Comparison of ENCODE assay signal across 35 cellular contexts in genomic region chr2:183623227-183623626, GRCh38.
DNase-seq lines count a peak whose midpoint lies in the region; ATAC-seq, FAIRE-seq and TF ChIP-seq lines count a peak whose summit lies in the region.
"Had no signal": no experiment of that assay in that cellular context is flagged by ENCODE, and none has a peak within 500 bp of the region (broad histone marks: within the 10 kb centered on the region; RNA-seq: fewer than 3 reads in every experiment).

No MANE protein-coding gene starts in this region.

- H3K4me3 ChIP-seq in HepG2 (replicated peaks in 1 of 3; ENCODE audit: insufficient read depth in 1 of 3, low read depth in 2 of 3, low read length in 3 of 3) (no peak overlapping the region), right lobe of liver (no peak overlapping the region), A549 (no peak overlapping the region), IMR-90 (ENCODE audit: insufficient read depth, low read depth, low read length) (no peak overlapping the region), K562 (no peak overlapping the region)
- H3K4me3 ChIP-seq: BLaER1; BLaER1 treated with 17β-estradiol and CSF1 and Interleukin-3, amounts not matched to agents 10 nM and 100 nM had no signal

- TF ChIP-seq RAD21 in HepG2 (CRISPR knock-in tag; IDR thresholded peaks at IDR 0.05) (no peak), A549 (conservative IDR thresholded peaks at IDR 0.05 in 1 of 2, IDR thresholded peaks at IDR 0.05 in 1 of 2) (no peak), IMR-90 (IDR thresholded peaks at IDR 0.05; ENCODE audit: low read length) (no peak), K562 (CRISPR knock-in tag; conservative IDR thresholded peaks at IDR 0.05 in 1 of 2, IDR thresholded peaks at IDR 0.05 in 1 of 2) (no peak)

- H3K4me3 Mint-ChIP-seq in natural killer cell = no peak overlapping the region
- H3K4me3 Mint-ChIP-seq: B cell; CD14-positive monocyte; CD4-positive, alpha-beta memory T cell; CD4-positive, alpha-beta T cell; CD8-positive, alpha-beta memory T cell; CD8-positive, alpha-beta T cell had no signal

- 0 out of 2 replicates have a peak, but pooled peaks cover 8% of the 10 kb centered on the region for H3K9me3 ChIP-seq in HepG2 (ENCODE audit: low read length)
- no peaks in the 10 kb centered on the region for H3K9me3 ChIP-seq in right lobe of liver
- no peaks in the 10 kb centered on the region for H3K9me3 ChIP-seq in A549
- peaks cover 11% of the 10 kb centered on the region for H3K9me3 ChIP-seq in IMR-90 (ENCODE audit: control insufficient read depth, insufficient read depth, low read length)
- H3K9me3 ChIP-seq in K562 (replicated peaks; ENCODE audit: control insufficient read depth, insufficient read depth, low read depth, low read length) = no peaks in the 10 kb centered on the region; the same call in 1 of the 2 replicates
- H3K9me3 ChIP-seq: BE2C, BLaER1, Caco-2 had no signal

- no peak for TF ChIP-seq POLR2A in HepG2 (IDR thresholded peaks at IDR 0.05; ENCODE audit: insufficient read depth in 1 of 2, low read depth in 2 of 2, low read length in 2 of 2)
- TF ChIP-seq POLR2A in right lobe of liver (IDR thresholded peaks at IDR 0.05) = no peak
- TF ChIP-seq POLR2A in A549 (IDR thresholded peaks at IDR 0.05; ENCODE audit: low read length) = no peak
- no peak for TF ChIP-seq POLR2A in IMR-90 (IDR thresholded peaks at IDR 0.05; ENCODE audit: low read depth, low read length)
- TF ChIP-seq POLR2A in K562 (conservative IDR thresholded peaks at IDR 0.05) = no peak

- no peaks in the 10 kb centered on the region for H3K4me1 Mint-ChIP-seq in natural killer cell
- H3K4me1 Mint-ChIP-seq: B cell; CD14-positive monocyte; CD4-positive, alpha-beta memory T cell; CD4-positive, CD25-positive, alpha-beta regulatory T cell; CD8-positive, alpha-beta memory T cell had no signal

- dilution Hi-C loops in IMR-90 (cut with HindIII; ENCODE audit: low sequenced_read_pairs, unreplicated experiment) = no loop called here

- no peak overlapping the region for H3K14ac ChIP-seq in IMR-90 (replicated peaks; ENCODE audit: low read depth, low read length)

- H2AFZ ChIP-seq in HepG2 (ENCODE audit: low read length) (no peak overlapping the region), IMR-90 (replicated peaks; ENCODE audit: low read length, poor library complexity) (no peak overlapping the region), K562 (ENCODE audit: low read depth, low read length) (no peak overlapping the region)

- H3K27me3 ChIP-seq in HepG2 (ENCODE audit: control insufficient read depth in 1 of 2, insufficient read depth in 2 of 2, low read length in 2 of 2) (no peaks in the 10 kb centered on the region), right lobe of liver (no peaks in the 10 kb centered on the region), IMR-90 (ENCODE audit: control insufficient read depth, insufficient read depth, low read length) (no peaks in the 10 kb centered on the region), K562 (ENCODE audit: control insufficient read depth in 2 of 2, insufficient read depth in 2 of 2, low read length in 2 of 2) (no peaks in the 10 kb centered on the region)
- H3K27me3 ChIP-seq: BE2C; BLaER1; BLaER1 treated with 17β-estradiol and CSF1 and Interleukin-3, amounts not matched to agents 10 nM and 100 nM had no signal

- H3K4me2 ChIP-seq in HepG2 (ENCODE audit: low read depth, low read length) (no peak overlapping the region), A549 (no peak overlapping the region), IMR-90 (ENCODE audit: low read depth, low read length) (no peak overlapping the region), K562 (ENCODE audit: insufficient read depth, low read length) (no peak overlapping the region)
- H3K4me2 ChIP-seq: BLaER1; BLaER1 treated with 17β-estradiol and CSF1 and Interleukin-3, amounts not matched to agents 10 nM and 100 nM had no signal

- no peak for TF ChIP-seq EP300 in HepG2 (IDR thresholded peaks at IDR 0.05; ENCODE audit: low read depth in 2 of 2, low read length in 2 of 2)
- TF ChIP-seq EP300 in HepG2 (CRISPR knock-in tag; IDR thresholded peaks at IDR 0.05; ENCODE audit: borderline replicate concordance) = no peak
- TF ChIP-seq EP300 in A549 (IDR thresholded peaks at IDR 0.05) = no peak
- no peak for TF ChIP-seq EP300 in K562 (IDR thresholded peaks at IDR 0.05; ENCODE audit: low read length)

- H4K20me1 ChIP-seq in HepG2 (ENCODE audit: insufficient read depth, low read length) (no peaks in the 10 kb centered on the region), IMR-90 (ENCODE audit: insufficient read depth, low read length) (no peaks in the 10 kb centered on the region), K562 (replicated peaks; ENCODE audit: control insufficient read depth, insufficient read depth, low read length) (no peaks in the 10 kb centered on the region)
- H4K20me1 ChIP-seq: BLaER1; BLaER1 treated with 17β-estradiol and CSF1 and Interleukin-3, amounts not matched to agents 10 nM and 100 nM had no signal

- intact Hi-C loops in HepG2 (cut with micrococcal nuclease; ENCODE audit: unreplicated experiment) = no loop called here
- intact Hi-C loops in right lobe of liver (cut with DNase I) = no loop called here
- intact Hi-C loops in IMR-90 (cut with micrococcal nuclease) = no loop called here
- intact Hi-C loops in K562 (cut with micrococcal nuclease) = no loop called here
- intact Hi-C loops in natural killer cell (cut with micrococcal nuclease) = no loop called here

- WGBS in HepG2 (ENCODE audit: low lambda C conversion rate) = 0% methylated on average over 1 of the region's 1 CpG
- 58% methylated on average over 1 of the region's 1 CpG for WGBS in right lobe of liver (ENCODE audit: insufficient coverage, low coverage, low lambda C conversion rate, missing lambda C conversion rate)
- 13% methylated on average over 1 of the region's 1 CpG for WGBS in A549 (ENCODE audit: missing lambda C conversion rate)
- no CpG with 5 or more reads among the region's 1 CpG for WGBS in IMR-90 (ENCODE audit: extremely low coverage in 2 of 2, insufficient read length in 1 of 2), 2 experiments
- WGBS in K562 (ENCODE audit: insufficient coverage, low coverage, missing lambda C conversion rate) = 3% methylated on average over 1 of the region's 1 CpG

- in situ Hi-C loops in HepG2 (cut with HindIII; ENCODE audit: extremely low pct_ligation_motif_present, low pct_unique_long_range_greater_than_20kb) = no loop called here
- in situ Hi-C loops in IMR-90 (cut with MboI; ENCODE audit: low sequenced_read_pairs) = no loop called here
- in situ Hi-C loops in K562 (cut with MboI) = no loop called here

- H2BK5ac ChIP-seq in IMR-90 (ENCODE audit: low read depth, low read length, poor library complexity, severe bottlenecking) = no peak overlapping the region

- no peak overlapping the region for H2BK20ac ChIP-seq in IMR-90 (ENCODE audit: low read depth, low read length)

- H3K23ac ChIP-seq in IMR-90 (ENCODE audit: low read depth, low read length) = no peak overlapping the region

- POLR2A ChIA-PET in HepG2 (lab: Yijun Ruan, JAX) (no interaction called here), A549 (lab: Yijun Ruan, JAX) (no interaction called here), IMR-90 (lab: Charles Lee; ENCODE audit: unreplicated experiment) (no interaction called here), K562 (lab: Yijun Ruan, JAX) (no interaction called here)

- H3K4ac ChIP-seq in IMR-90 (ENCODE audit: low read depth, low read length) = no peak overlapping the region

- no peak for ATAC-seq in HepG2
- ATAC-seq in right lobe of liver = no peak
- no peak for ATAC-seq in A549
- ATAC-seq in IMR-90 (ENCODE audit: low read depth) = no peak
- ATAC-seq in K562 = no peak
- ATAC-seq in natural killer cell = no peak
- ATAC-seq: CD8-positive, alpha-beta T cell had no signal

- H3K36me3 Mint-ChIP-seq in natural killer cell = peaks cover 17% of the 10 kb centered on the region
- H3K36me3 Mint-ChIP-seq: CD14-positive monocyte; CD4-positive, alpha-beta memory T cell; CD8-positive, alpha-beta memory T cell; CD8-positive, alpha-beta T cell had no signal

- peaks cover 16 to 29% of the 10 kb centered on the region in 2 donors for H3K9me3 Mint-ChIP-seq in natural killer cell

- H4K91ac ChIP-seq in IMR-90 (ENCODE audit: insufficient read depth, low read depth, low read length) = no peak overlapping the region

- H3K79me1 ChIP-seq in IMR-90 (ENCODE audit: low read depth in 1 of 2, low read length in 2 of 2) = no peaks in the 10 kb centered on the region

- no peak overlapping the region for H2BK120ac ChIP-seq in IMR-90 (ENCODE audit: low read depth, low read length)

- H3K9me1 ChIP-seq in IMR-90 (ENCODE audit: insufficient read depth, low read length) (no peaks in the 10 kb centered on the region), K562 (ENCODE audit: control insufficient read depth, insufficient read depth, low read length) (no peaks in the 10 kb centered on the region)

- BruUV-seq in HepG2 (replicated peaks; lab: Mats Ljungman, UMichigan) (no TSS peak), IMR-90 (replicated peaks; lab: Mats Ljungman, UMichigan) (no TSS peak), K562 (replicated peaks; lab: Mats Ljungman, UMichigan) (no TSS peak)

- no peak for FAIRE-seq in HepG2 (lab: Jason Lieb, UNC)
- no peak for FAIRE-seq in A549 (lab: Jason Lieb, UNC)
- no peak for FAIRE-seq in K562 (lab: Jason Lieb, UNC)
- FAIRE-seq: A204.1, D721Med had no signal

- H2BK15ac ChIP-seq in IMR-90 (ENCODE audit: low read depth, low read length) = no peak overlapping the region

- no peak overlapping the region for H3K56ac ChIP-seq in IMR-90 (ENCODE audit: extremely low read depth, insufficient read depth, low read length)

- CTCF ChIA-PET in HepG2 (lab: Yijun Ruan, JAX; ENCODE audit: low intra/inter-chr PET ratio, low total read pairs) (no interaction called here), A549 (lab: Yijun Ruan, JAX) (interaction anchor here (0.7 kb wide), 1 partner anchor 13 kb away, joined by 5 read pairs; no protein-coding TSS in a partner anchor), IMR-90 (lab: Yijun Ruan, JAX) (no interaction called here), K562 (lab: Yijun Ruan, JAX; ENCODE audit: low intra/inter-chr PET ratio) (no interaction called here)

- no peak overlapping the region for H4K8ac ChIP-seq in IMR-90 (ENCODE audit: low read depth in 2 of 2, low read length in 2 of 2)

- H3K4me1 ChIP-seq in HepG2 (ENCODE audit: insufficient read depth, low read length) (no peaks in the 10 kb centered on the region), right lobe of liver (no peaks in the 10 kb centered on the region), A549 (no peaks in the 10 kb centered on the region), IMR-90 (ENCODE audit: control insufficient read depth, insufficient read depth, low read length) (no peaks in the 10 kb centered on the region), K562 (replicated peaks in 1 of 2; ENCODE audit: control insufficient read depth in 2 of 2, insufficient read depth in 2 of 2, low read length in 2 of 2) (no peaks in the 10 kb centered on the region)
- H3K4me1 ChIP-seq: BE2C; BLaER1; BLaER1 treated with 17β-estradiol and CSF1 and Interleukin-3, amounts not matched to agents 10 nM and 100 nM; Caco-2 had no signal

- no peak overlapping the region for H3K9ac ChIP-seq in HepG2 (ENCODE audit: insufficient read depth, low read depth, low read length)
- H3K9ac ChIP-seq in IMR-90 (ENCODE audit: low read depth, low read length) = no peak overlapping the region
- no peak overlapping the region for H3K9ac ChIP-seq in K562 (ENCODE audit: insufficient read depth in 1 of 2, low read depth in 2 of 2, low read length in 2 of 2)
- H3K9ac ChIP-seq: BLaER1; BLaER1 treated with 17β-estradiol and CSF1 and Interleukin-3, amounts not matched to agents 10 nM and 100 nM had no signal

- H2AK9ac ChIP-seq in IMR-90 (replicated peaks; ENCODE audit: low read depth, low read length, poor library complexity) = no peak overlapping the region

- DNase-seq in HepG2 (ENCODE audit: low spot score) = no peak
- no peak for DNase-seq in right lobe of liver
- no peak for DNase-seq in A549 (ENCODE audit: low read depth in 1 of 2, low spot score in 1 of 2)
- no peak for DNase-seq in IMR-90
- DNase-seq in K562 (ENCODE audit: extremely low read depth in 1 of 4, low spot score in 3 of 4) = no peak
- no peak for DNase-seq in natural killer cell
- no peak for DNase-seq in DMS53 (lab: John Stamatoyannopoulos, UW)
- DNase-seq in activated gamma-delta T cell treated with Interleukin-2 at 50 U/mL for 16 hours = no peak
- DNase-seq: 8988T; ACHN; AML-193; BE2C; C1 segment of cervical spinal cord; Caco-2; Calu3; CD4-positive, alpha-beta memory T cell; CD4-positive, alpha-beta T cell; CD4-positive, CD25-positive, alpha-beta regulatory T cell; CD8-positive, alpha-beta memory T cell; CD8-positive, alpha-beta T cell; COR-L47; DMS 273 treated with DMSO at 0.1 percent for 48 hours; DMS153; DMS79; DMS79 treated with DMSO at 0.1 percent for 48 hours; DND-41; EL had no signal

- H3K27ac ChIP-seq in HepG2 (ENCODE audit: extremely low read length, insufficient read depth, low read length) = no peak overlapping the region
- no peak overlapping the region for H3K27ac ChIP-seq in right lobe of liver
- H3K27ac ChIP-seq in A549 = no peak overlapping the region
- H3K27ac ChIP-seq in IMR-90 (ENCODE audit: insufficient read depth, low read length) = no peak overlapping the region
- no peak overlapping the region for H3K27ac ChIP-seq in K562 (ENCODE audit: extremely low read depth, low read depth, low read length)
- H3K27ac ChIP-seq: 22Rv1; BLaER1; BLaER1 treated with 17β-estradiol and CSF1 and Interleukin-3, amounts not matched to agents 10 nM and 100 nM; C4-2B had no signal

- no peaks in the 10 kb centered on the region for H3K79me2 ChIP-seq in HepG2 (ENCODE audit: insufficient read depth, low read length)
- H3K79me2 ChIP-seq in K562 (ENCODE audit: control insufficient read depth, insufficient read depth, low read length) = no peaks in the 10 kb centered on the region

- no peak for TF ChIP-seq CTCF in HepG2 (CRISPR knock-in tag; IDR thresholded peaks at IDR 0.05)
- no peak for TF ChIP-seq CTCF in right lobe of liver (IDR thresholded peaks at IDR 0.05)
- no peak for TF ChIP-seq CTCF in A549 (IDR thresholded peaks at IDR 0.05)
- TF ChIP-seq CTCF in IMR-90 (conservative IDR thresholded peaks at IDR 0.05; ENCODE audit: low read depth, low read length) = no peak
- TF ChIP-seq CTCF in K562 (IDR thresholded peaks at IDR 0.05 in 2 of 3, conservative IDR thresholded peaks at IDR 0.05 in 1 of 3; ENCODE audit: insufficient read depth in 2 of 3, low read depth in 1 of 3, low read length in 3 of 3) = no peak
- TF ChIP-seq CTCF in natural killer cell (IDR thresholded peaks at IDR 0.05) = no peak

- H2AK5ac ChIP-seq in IMR-90 (ENCODE audit: low read depth, low read length) = no peak overlapping the region

- H3K18ac ChIP-seq in IMR-90 (ENCODE audit: low read depth, low read length) = no peak overlapping the region

- no peaks in the 10 kb centered on the region for H3K27me3 Mint-ChIP-seq in natural killer cell (ENCODE audit: low read depth in 2 of 2)
- H3K27me3 Mint-ChIP-seq: B cell; CD4-positive, alpha-beta memory T cell; CD4-positive, alpha-beta T cell; CD4-positive, CD25-positive, alpha-beta regulatory T cell; CD8-positive, alpha-beta memory T cell had no signal

- no peak overlapping the region for H3K27ac Mint-ChIP-seq in natural killer cell
- H3K27ac Mint-ChIP-seq: B cell; CD14-positive monocyte; CD4-positive, alpha-beta memory T cell; CD4-positive, alpha-beta T cell; CD4-positive, CD25-positive, alpha-beta regulatory T cell; CD8-positive, alpha-beta memory T cell; CD8-positive, alpha-beta T cell had no signal

- H3K36me3 ChIP-seq in HepG2 (replicated peaks in 1 of 2; ENCODE audit: control insufficient read depth in 1 of 2, insufficient read depth in 2 of 2, low read length in 2 of 2) (no peaks in the 10 kb centered on the region), right lobe of liver (no peaks in the 10 kb centered on the region), IMR-90 (ENCODE audit: control insufficient read depth, insufficient read depth, low read length) (no peaks in the 10 kb centered on the region), K562 (ENCODE audit: control insufficient read depth, insufficient read depth, low read length) (no peaks in the 10 kb centered on the region)
- H3K36me3 ChIP-seq: BE2C; BLaER1; BLaER1 treated with 17β-estradiol and CSF1 and Interleukin-3, amounts not matched to agents 10 nM and 100 nM had no signal

- no peak overlapping the region for H4K5ac ChIP-seq in IMR-90 (ENCODE audit: low read depth, low read length)

Comparison
In these comparisons a context has a peak if more than half of its experiments do, and no peak if none do; other contexts are left out.
1. Of the 241 proteins assayed by ChIP-seq in both HepG2 and K562: peak only in HepG2: MAFK; only in K562: MAFG; in both: MAFF; in neither: 238.